In genomic region chr20:50788045-50788867, GRCh38 we compare ENCODE assay signal across 8 cellular contexts. TPM values are rescaled to one million over a fixed set of nuclear protein-coding genes. Genes with fewer than 3 reads are reported as not detected.
DNase-seq lines count a peak whose midpoint lies in the region; ATAC-seq, FAIRE-seq and TF ChIP-seq lines count a peak whose summit lies in the region.

No MANE protein-coding gene starts in this region.

- TF ChIP-seq POLR2A in ovary (IDR thresholded peaks at IDR 0.05) = no peak
- no peak for TF ChIP-seq POLR2A in suprapubic skin (IDR thresholded peaks at IDR 0.05)
- no peak for TF ChIP-seq POLR2A in Peyer's patch (IDR thresholded peaks at IDR 0.05)

- no peaks in the 10 kb centered on the region for H3K9me3 Mint-ChIP-seq in effector memory CD8-positive, alpha-beta T cell

- H3K27me3 Mint-ChIP-seq in effector memory CD8-positive, alpha-beta T cell = peaks cover 0 to 5% of the 10 kb centered on the region in 2 donors

- no peak overlapping the region for H3K27ac Mint-ChIP-seq in effector memory CD8-positive, alpha-beta T cell

- TF ChIP-seq CTCF in bronchial epithelial cell (IDR thresholded peaks at IDR 0.05; ENCODE audit: insufficient read depth, low read length, severe bottlenecking) (peak; percentile 56), ovary (IDR thresholded peaks at IDR 0.05) (peak in 1 of 3 donors; percentile 36), suprapubic skin (IDR thresholded peaks at IDR 0.05) (no peak), Peyer's patch (IDR thresholded peaks at IDR 0.05) (peak in 3 of 6 experiments; percentile 6 to 22 (median 18))

- ATAC-seq in effector memory CD8-positive, alpha-beta T cell (replicated peaks) = no peak

- H3K27ac ChIP-seq in ovary = peak overlapping the region; percentile 23 to 88
- no peak overlapping the region for H3K27ac ChIP-seq in suprapubic skin
- no peak overlapping the region for H3K27ac ChIP-seq in Peyer's patch

- intact Hi-C loops in ovary (cut with DNase I) = no loop called here

- H3K36me3 Mint-ChIP-seq in effector memory CD8-positive, alpha-beta T cell (ENCODE audit: insufficient read depth) = no peaks in the 10 kb centered on the region

- WGBS in ovary, 3 donors = 11 to 18% (median 15%) methylated on average over 17 of the region's 17 CpGs
- WGBS in suprapubic skin = 63% methylated on average over 17 of the region's 17 CpGs

- no peak for TF ChIP-seq EP300 in ovary (IDR thresholded peaks at IDR 0.05)
- no peak for TF ChIP-seq EP300 in suprapubic skin (IDR thresholded peaks at IDR 0.05)

- H3K4me1 ChIP-seq in ovary (ENCODE audit: insufficient read depth) = peaks cover 4% of the 10 kb centered on the region
- peaks cover 14% of the 10 kb centered on the region for H3K4me1 ChIP-seq in suprapubic skin
- H3K4me1 ChIP-seq in Peyer's patch = peaks cover 0 to 12% (median 3%) of the 10 kb centered on the region in 4 donors

- peaks cover 0 to 5% of the 10 kb centered on the region in 2 donors for H3K4me1 Mint-ChIP-seq in effector memory CD8-positive, alpha-beta T cell (ENCODE audit: low read depth in 2 of 2)

- no peak for FAIRE-seq in bronchial epithelial cell (lab: Jason Lieb, UNC)

- no peaks in the 10 kb centered on the region for H3K36me3 ChIP-seq in bronchial epithelial cell (ENCODE audit: control insufficient read depth, insufficient read depth, low read length)
- H3K36me3 ChIP-seq in ovary = no peaks in the 10 kb centered on the region
- H3K36me3 ChIP-seq in suprapubic skin = no peaks in the 10 kb centered on the region
- no peaks in the 10 kb centered on the region for H3K36me3 ChIP-seq in Peyer's patch

- DNase-seq in DMS114 treated with DMSO at 0.1 percent for 48 hours (lab: John Stamatoyannopoulos, UW; ENCODE audit: unreplicated experiment) (peak; percentile 83), NCI-H1694 treated with DMSO at 0.1 percent for 48 hours (lab: John Stamatoyannopoulos, UW) (peak; percentile 25), bronchial epithelial cell (ENCODE audit: low read depth) (peak; percentile 54), ovary (peak; percentile 41 to 65 (median 56)), DMS79 treated with DMSO at 0.1 percent for 48 hours (lab: John Stamatoyannopoulos, UW) (no peak), suprapubic skin (ENCODE audit: low spot score in 2 of 2) (no peak), Peyer's patch (no peak)
- no peak for DNase-seq in effector memory CD8-positive, alpha-beta T cell

- H3K27me3 ChIP-seq in bronchial epithelial cell (ENCODE audit: control insufficient read depth, insufficient read depth, low read length) = no peaks in the 10 kb centered on the region
- H3K27me3 ChIP-seq in ovary = no peaks in the 10 kb centered on the region
- no peaks in the 10 kb centered on the region for H3K27me3 ChIP-seq in suprapubic skin
- H3K27me3 ChIP-seq in Peyer's patch = no peaks in the 10 kb centered on the region

- H3K4me3 ChIP-seq in bronchial epithelial cell (ENCODE audit: low read depth, low read length) = no peak overlapping the region
- no peak overlapping the region for H3K4me3 ChIP-seq in ovary
- H3K4me3 ChIP-seq in suprapubic skin = no peak overlapping the region
- no peak overlapping the region for H3K4me3 ChIP-seq in Peyer's patch

- no peak overlapping the region for H3K4me3 Mint-ChIP-seq in effector memory CD8-positive, alpha-beta T cell

- H3K9me3 ChIP-seq in ovary (no peaks in the 10 kb centered on the region), suprapubic skin (no peaks in the 10 kb centered on the region), Peyer's patch (no peaks in the 10 kb centered on the region)

RNA-seq across cellular contexts. Expression of gene BCAS4, which starts 6.6 kb away (rescaled TPM):
- total RNA-seq in bronchial epithelial cell = 5.5 and 12.2 TPM in 2 replicates
- total RNA-seq in ovary = 1 to 10 TPM; 2.0 to 9.1 (median 3.3) TPM
- polyA plus RNA-seq in ovary = 1 to 10 TPM; 2.6 to 2.7 TPM
- 1 to 10 TPM in 3 of 4 donors, under 1 TPM in 1; 0.91 to 2.6 (median 1.2) TPM for total RNA-seq in suprapubic skin
- total RNA-seq in Peyer's patch = 10 to 100 TPM in 1 of 4 donors, 1 to 10 TPM in 1, under 1 TPM in 2; 0.66 to 91.6 (median 1.9) TPM

RNA-seq across cellular contexts. Expression of gene PARD6B, which starts 56.9 kb away (rescaled TPM):
- 8.2 and 12.4 TPM in 2 replicates for total RNA-seq in bronchial epithelial cell
- total RNA-seq in ovary = 10 to 100 TPM in 2 of 7 donors, 1 to 10 TPM in 5; 4.5 to 14.4 (median 8.5) TPM
- polyA plus RNA-seq in ovary = 1 to 10 TPM in 1 of 2 donors, under 1 TPM in 1; 0.91 to 1.0 TPM
- 10 to 100 TPM in 1 of 4 donors, 1 to 10 TPM in 3; 7.6 to 10.3 (median 8.4) TPM for total RNA-seq in suprapubic skin
- 10 to 100 TPM in 3 of 4 donors, 1 to 10 TPM in 1; 6.6 to 27.0 (median 18.4) TPM for total RNA-seq in Peyer's patch

Comparison
In these comparisons a context has a peak if more than half of its experiments do, and no peak if none do; other contexts are left out.
1. DNase-seq: peak in DMS114 treated with DMSO at 0.1 percent for 48 hours (single experiment), NCI-H1694 treated with DMSO at 0.1 percent for 48 hours (single experiment), bronchial epithelial cell (single experiment) and ovary (5 of 5); none in effector memory CD8-positive, alpha-beta T cell (0 of 3), DMS79 treated with DMSO at 0.1 percent for 48 hours (single experiment), suprapubic skin (0 of 2) and Peyer's patch (0 of 3).
2. H3K27ac ChIP-seq: peak in ovary (2 of 2); none in suprapubic skin (single experiment) and Peyer's patch (0 of 4).